9 cellular contexts compared by ENCODE assay signal in the genomic region with DNA sequence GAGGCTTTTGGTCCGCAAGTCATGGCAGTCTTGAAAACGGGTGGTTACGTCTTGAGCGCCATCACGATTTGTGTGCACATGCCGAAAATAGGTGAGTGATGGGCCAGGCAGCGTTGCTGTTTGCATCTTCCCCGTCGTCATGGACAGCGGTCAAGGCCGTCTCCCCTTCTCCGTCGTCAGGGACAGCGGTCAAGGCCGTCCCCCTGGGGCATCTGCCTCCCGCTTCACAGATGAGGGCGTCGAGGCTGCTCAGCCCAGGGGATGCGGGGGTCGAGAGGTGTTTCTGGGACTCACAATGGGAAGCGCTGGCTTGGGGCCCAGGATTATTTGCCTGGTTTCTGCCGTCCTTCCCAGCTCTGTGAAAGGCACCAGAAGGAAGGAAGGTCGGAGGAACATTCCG.
"Had no signal": no experiment of that assay in that cellular context is flagged by ENCODE, and none has a peak within 500 bp of the region (broad histone marks: within the 10 kb centered on the region; RNA-seq: fewer than 3 reads in every experiment).

No MANE protein-coding gene starts in this region.

- H2AFZ ChIP-seq: GM23338 had no signal

- H3K4me3 Mint-ChIP-seq: GM23338, H9 had no signal

- H3K9me3 Mint-ChIP-seq: GM23338, H9 had no signal

- FAIRE-seq: H1, H54, K562 had no signal

- H3K4me3 ChIP-seq: GM23338, K562 had no signal

- H3K4me2 ChIP-seq: GM23338 had no signal

- DNase-seq: H9, HCEC 1CT, IMR-90, KG1 had no signal

- H3K27ac ChIP-seq: HL-60 had no signal

- ATAC-seq: GM23338, K562 had no signal
